In genomic region chr16:89892055-89892630, GRCh38 we compare ENCODE assay signal across 2 cellular contexts.
TF ChIP-seq lines count a peak whose summit lies in the region.

No MANE protein-coding gene starts in this region.

TF ChIP-seq in GM23338, 12 proteins besides CTCF, POLR2A, EP300 and RAD21:
- TF ChIP-seq, protein P1, sequence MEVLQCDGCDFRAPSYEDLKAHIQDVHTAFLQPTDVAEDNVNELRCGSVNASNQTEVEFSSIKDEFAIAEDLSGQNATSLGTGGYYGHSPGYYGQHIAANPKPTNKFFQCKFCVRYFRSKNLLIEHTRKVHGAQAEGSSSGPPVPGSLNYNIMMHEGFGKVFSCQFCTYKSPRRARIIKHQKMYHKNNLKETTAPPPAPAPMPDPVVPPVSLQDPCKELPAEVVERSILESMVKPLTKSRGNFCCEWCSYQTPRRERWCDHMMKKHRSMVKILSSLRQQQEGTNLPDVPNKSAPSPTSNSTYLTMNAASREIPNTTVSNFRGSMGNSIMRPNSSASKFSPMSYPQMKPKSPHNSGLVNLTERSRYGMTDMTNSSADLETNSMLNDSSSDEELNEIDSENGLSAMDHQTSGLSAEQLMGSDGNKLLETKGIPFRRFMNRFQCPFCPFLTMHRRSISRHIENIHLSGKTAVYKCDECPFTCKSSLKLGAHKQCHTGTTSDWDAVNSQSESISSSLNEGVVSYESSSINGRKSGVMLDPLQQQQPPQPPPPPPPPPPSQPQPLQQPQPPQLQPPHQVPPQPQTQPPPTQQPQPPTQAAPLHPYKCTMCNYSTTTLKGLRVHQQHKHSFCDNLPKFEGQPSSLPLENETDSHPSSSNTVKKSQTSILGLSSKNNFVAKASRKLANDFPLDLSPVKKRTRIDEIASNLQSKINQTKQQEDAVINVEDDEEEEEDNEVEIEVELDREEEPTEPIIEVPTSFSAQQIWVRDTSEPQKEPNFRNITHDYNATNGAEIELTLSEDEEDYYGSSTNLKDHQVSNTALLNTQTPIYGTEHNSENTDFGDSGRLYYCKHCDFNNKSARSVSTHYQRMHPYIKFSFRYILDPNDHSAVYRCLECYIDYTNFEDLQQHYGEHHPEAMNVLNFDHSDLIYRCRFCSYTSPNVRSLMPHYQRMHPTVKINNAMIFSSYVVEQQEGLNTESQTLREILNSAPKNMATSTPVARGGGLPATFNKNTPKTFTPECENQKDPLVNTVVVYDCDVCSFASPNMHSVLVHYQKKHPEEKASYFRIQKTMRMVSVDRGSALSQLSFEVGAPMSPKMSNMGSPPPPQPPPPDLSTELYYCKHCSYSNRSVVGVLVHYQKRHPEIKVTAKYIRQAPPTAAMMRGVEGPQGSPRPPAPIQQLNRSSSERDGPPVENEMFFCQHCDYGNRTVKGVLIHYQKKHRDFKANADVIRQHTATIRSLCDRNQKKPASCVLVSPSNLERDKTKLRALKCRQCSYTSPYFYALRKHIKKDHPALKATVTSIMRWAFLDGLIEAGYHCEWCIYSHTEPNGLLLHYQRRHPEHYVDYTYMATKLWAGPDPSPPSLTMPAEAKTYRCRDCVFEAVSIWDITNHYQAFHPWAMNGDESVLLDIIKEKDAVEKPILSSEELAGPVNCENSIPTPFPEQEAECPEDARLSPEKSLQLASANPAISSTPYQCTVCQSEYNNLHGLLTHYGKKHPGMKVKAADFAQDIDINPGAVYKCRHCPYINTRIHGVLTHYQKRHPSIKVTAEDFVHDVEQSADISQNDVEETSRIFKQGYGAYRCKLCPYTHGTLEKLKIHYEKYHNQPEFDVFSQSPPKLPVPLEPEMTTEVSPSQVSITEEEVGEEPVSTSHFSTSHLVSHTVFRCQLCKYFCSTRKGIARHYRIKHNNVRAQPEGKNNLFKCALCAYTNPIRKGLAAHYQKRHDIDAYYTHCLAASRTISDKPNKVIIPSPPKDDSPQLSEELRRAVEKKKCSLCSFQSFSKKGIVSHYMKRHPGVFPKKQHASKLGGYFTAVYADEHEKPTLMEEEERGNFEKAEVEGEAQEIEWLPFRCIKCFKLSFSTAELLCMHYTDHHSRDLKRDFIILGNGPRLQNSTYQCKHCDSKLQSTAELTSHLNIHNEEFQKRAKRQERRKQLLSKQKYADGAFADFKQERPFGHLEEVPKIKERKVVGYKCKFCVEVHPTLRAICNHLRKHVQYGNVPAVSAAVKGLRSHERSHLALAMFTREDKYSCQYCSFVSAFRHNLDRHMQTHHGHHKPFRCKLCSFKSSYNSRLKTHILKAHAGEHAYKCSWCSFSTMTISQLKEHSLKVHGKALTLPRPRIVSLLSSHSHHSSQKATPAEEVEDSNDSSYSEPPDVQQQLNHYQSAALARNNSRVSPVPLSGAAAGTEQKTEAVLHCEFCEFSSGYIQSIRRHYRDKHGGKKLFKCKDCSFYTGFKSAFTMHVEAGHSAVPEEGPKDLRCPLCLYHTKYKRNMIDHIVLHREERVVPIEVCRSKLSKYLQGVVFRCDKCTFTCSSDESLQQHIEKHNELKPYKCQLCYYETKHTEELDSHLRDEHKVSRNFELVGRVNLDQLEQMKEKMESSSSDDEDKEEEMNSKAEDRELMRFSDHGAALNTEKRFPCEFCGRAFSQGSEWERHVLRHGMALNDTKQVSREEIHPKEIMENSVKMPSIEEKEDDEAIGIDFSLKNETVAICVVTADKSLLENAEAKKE (CRISPR knock-in tag; IDR thresholded peaks at IDR 0.05), result no peak
- TF ChIP-seq CREB1 (CRISPR knock-in tag; IDR thresholded peaks at IDR 0.05; ENCODE audit: low read depth) (no peak), STAT1 (IDR thresholded peaks at IDR 0.05; ENCODE audit: unreplicated experiment) (no peak), POLR2AphosphoS5 (IDR thresholded peaks at IDR 0.05; ENCODE audit: low read depth) (no peak), JUNB (IDR thresholded peaks at IDR 0.05; ENCODE audit: unreplicated experiment) (no peak), NANOG (IDR thresholded peaks at IDR 0.05; ENCODE audit: borderline replicate concordance) (no peak), ZNF331 (CRISPR knock-in tag; IDR thresholded peaks at IDR 0.05; ENCODE audit: low read depth) (no peak), EZH2 (IDR thresholded peaks at IDR 0.05; ENCODE audit: low read depth, unreplicated experiment) (no peak), EZH2phosphoT487 (IDR thresholded peaks at IDR 0.05; ENCODE audit: unreplicated experiment) (no peak), ZNF114 (CRISPR knock-in tag; IDR thresholded peaks at IDR 0.05) (no peak)
- TF ChIP-seq, protein P2, sequence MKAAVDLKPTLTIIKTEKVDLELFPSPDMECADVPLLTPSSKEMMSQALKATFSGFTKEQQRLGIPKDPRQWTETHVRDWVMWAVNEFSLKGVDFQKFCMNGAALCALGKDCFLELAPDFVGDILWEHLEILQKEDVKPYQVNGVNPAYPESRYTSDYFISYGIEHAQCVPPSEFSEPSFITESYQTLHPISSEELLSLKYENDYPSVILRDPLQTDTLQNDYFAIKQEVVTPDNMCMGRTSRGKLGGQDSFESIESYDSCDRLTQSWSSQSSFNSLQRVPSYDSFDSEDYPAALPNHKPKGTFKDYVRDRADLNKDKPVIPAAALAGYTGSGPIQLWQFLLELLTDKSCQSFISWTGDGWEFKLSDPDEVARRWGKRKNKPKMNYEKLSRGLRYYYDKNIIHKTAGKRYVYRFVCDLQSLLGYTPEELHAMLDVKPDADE (IDR thresholded peaks at IDR 0.05), result no peak
- TF ChIP-seq, protein P3, sequence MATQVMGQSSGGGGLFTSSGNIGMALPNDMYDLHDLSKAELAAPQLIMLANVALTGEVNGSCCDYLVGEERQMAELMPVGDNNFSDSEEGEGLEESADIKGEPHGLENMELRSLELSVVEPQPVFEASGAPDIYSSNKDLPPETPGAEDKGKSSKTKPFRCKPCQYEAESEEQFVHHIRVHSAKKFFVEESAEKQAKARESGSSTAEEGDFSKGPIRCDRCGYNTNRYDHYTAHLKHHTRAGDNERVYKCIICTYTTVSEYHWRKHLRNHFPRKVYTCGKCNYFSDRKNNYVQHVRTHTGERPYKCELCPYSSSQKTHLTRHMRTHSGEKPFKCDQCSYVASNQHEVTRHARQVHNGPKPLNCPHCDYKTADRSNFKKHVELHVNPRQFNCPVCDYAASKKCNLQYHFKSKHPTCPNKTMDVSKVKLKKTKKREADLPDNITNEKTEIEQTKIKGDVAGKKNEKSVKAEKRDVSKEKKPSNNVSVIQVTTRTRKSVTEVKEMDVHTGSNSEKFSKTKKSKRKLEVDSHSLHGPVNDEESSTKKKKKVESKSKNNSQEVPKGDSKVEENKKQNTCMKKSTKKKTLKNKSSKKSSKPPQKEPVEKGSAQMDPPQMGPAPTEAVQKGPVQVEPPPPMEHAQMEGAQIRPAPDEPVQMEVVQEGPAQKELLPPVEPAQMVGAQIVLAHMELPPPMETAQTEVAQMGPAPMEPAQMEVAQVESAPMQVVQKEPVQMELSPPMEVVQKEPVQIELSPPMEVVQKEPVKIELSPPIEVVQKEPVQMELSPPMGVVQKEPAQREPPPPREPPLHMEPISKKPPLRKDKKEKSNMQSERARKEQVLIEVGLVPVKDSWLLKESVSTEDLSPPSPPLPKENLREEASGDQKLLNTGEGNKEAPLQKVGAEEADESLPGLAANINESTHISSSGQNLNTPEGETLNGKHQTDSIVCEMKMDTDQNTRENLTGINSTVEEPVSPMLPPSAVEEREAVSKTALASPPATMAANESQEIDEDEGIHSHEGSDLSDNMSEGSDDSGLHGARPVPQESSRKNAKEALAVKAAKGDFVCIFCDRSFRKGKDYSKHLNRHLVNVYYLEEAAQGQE (IDR thresholded peaks at IDR 0.05; ENCODE audit: unreplicated experiment), result no peak

TF ChIP-seq in IMR-90, 13 proteins besides CTCF, POLR2A, EP300 and RAD21:
- TF ChIP-seq MAFK (IDR thresholded peaks at IDR 0.05; ENCODE audit: low read depth, low read length) (no peak), RCOR1 (IDR thresholded peaks at IDR 0.05; ENCODE audit: insufficient replicate concordance, low read length) (no peak), BHLHE40 (IDR thresholded peaks at IDR 0.05; ENCODE audit: low read depth, low read length) (no peak), SMC3 (IDR thresholded peaks at IDR 0.05; ENCODE audit: low read depth, low read length) (no peak)
